ENCODE assay signal across 30 cellular contexts in genomic region chr7:138828302-138828701, GRCh38. TPM values are rescaled to one million over a fixed set of nuclear protein-coding genes. Genes with fewer than 3 reads are reported as not detected.
"Had no signal": no experiment of that assay in that cellular context is flagged by ENCODE, and none has a peak within 500 bp of the region (broad histone marks: within the 10 kb centered on the region; RNA-seq: fewer than 3 reads in every experiment).

No MANE protein-coding gene starts in this region.

- DNase-seq: colonic mucosa; cortex of kidney; effector CD8-positive, alpha-beta T cell; effector memory CD8-positive, alpha-beta T cell; esophagus squamous epithelium; foreskin fibroblast; foreskin melanocyte; gastrocnemius medialis; glutamatergic neuron; head of caudate nucleus; heart right ventricle; hippocampal formation; left cardiac atrium; left lung; left ventricle myocardium superior; lower lobe of right lung; mesendoderm; midbrain; naive thymus-derived CD4-positive, alpha-beta T cell had no signal

- H3K4me3 Mint-ChIP-seq: dendritic cell treated with granulocyte-macrophage colony-stimulating factor and Interleukin-4, amounts not matched to agents 40 ng/mL and 50 ng/mL, for 4 days; effector memory CD8-positive, alpha-beta T cell; memory B cell; naive thymus-derived CD4-positive, alpha-beta T cell had no signal

- H3K4me1 ChIP-seq: colonic mucosa, esophagus squamous epithelium, gastrocnemius medialis, heart right ventricle, left lung, lower lobe of right lung had no signal

- H3K27ac ChIP-seq: colonic mucosa, esophagus squamous epithelium, gastrocnemius medialis, heart right ventricle, left lung, lower lobe of right lung had no signal

- H3K4me3 ChIP-seq: colonic mucosa, esophagus squamous epithelium, gastrocnemius medialis, heart right ventricle, left lung, lower lobe of right lung had no signal

- H3K36me3 Mint-ChIP-seq: memory B cell; naive thymus-derived CD4-positive, alpha-beta T cell had no signal

- H3K9me3 Mint-ChIP-seq: dendritic cell treated with granulocyte-macrophage colony-stimulating factor and Interleukin-4, amounts not matched to agents 40 ng/mL and 50 ng/mL, for 4 days; effector memory CD8-positive, alpha-beta T cell had no signal

- ATAC-seq: effector memory CD8-positive, alpha-beta T cell; esophagus mucosa; gastrocnemius medialis; heart right ventricle; left cardiac atrium; left lung; left ventricle myocardium superior; lower lobe of right lung; naive thymus-derived CD4-positive, alpha-beta T cell had no signal

- H3K4me1 Mint-ChIP-seq: memory B cell had no signal

- H3K9me3 ChIP-seq: colonic mucosa, esophagus squamous epithelium, gastrocnemius medialis, lower lobe of right lung had no signal

- H3K27ac Mint-ChIP-seq: dendritic cell treated with granulocyte-macrophage colony-stimulating factor and Interleukin-4, amounts not matched to agents 40 ng/mL and 50 ng/mL, for 4 days; effector memory CD8-positive, alpha-beta T cell; memory B cell; naive thymus-derived CD4-positive, alpha-beta T cell had no signal

- H3K36me3 ChIP-seq: colonic mucosa, esophagus squamous epithelium, gastrocnemius medialis, heart right ventricle, left lung, lower lobe of right lung had no signal

- H3K27me3 ChIP-seq: colonic mucosa, esophagus squamous epithelium, gastrocnemius medialis, left lung had no signal

- H3K27me3 Mint-ChIP-seq: dendritic cell treated with granulocyte-macrophage colony-stimulating factor and Interleukin-4, amounts not matched to agents 40 ng/mL and 50 ng/mL, for 4 days had no signal

RNA-seq across cellular contexts. Expression of gene ATP6V0A4, which starts 30.3 kb away (rescaled TPM):
- total RNA-seq: colonic mucosa; gastrocnemius medialis; glomerular endothelial cell; heart right ventricle; left cardiac atrium; left ventricle myocardium superior; mononuclear cell; mucosa of gallbladder; naive thymus-derived CD4-positive, alpha-beta T cell had no signal

RNA-seq across cellular contexts. Expression of gene TMEM213, which starts 30.5 kb away (rescaled TPM):
- total RNA-seq: colonic mucosa, dermis microvascular lymphatic vessel endothelial cell, endothelial cell of umbilical vein, epithelial cell of proximal tubule, esophagus mucosa, gastrocnemius medialis, glomerular endothelial cell, heart right ventricle, kidney epithelial cell, left cardiac atrium, left ventricle myocardium superior, lung microvascular endothelial cell, mononuclear cell had no signal
